ENCODE assay signal across 17 cellular contexts in the genomic region with DNA sequence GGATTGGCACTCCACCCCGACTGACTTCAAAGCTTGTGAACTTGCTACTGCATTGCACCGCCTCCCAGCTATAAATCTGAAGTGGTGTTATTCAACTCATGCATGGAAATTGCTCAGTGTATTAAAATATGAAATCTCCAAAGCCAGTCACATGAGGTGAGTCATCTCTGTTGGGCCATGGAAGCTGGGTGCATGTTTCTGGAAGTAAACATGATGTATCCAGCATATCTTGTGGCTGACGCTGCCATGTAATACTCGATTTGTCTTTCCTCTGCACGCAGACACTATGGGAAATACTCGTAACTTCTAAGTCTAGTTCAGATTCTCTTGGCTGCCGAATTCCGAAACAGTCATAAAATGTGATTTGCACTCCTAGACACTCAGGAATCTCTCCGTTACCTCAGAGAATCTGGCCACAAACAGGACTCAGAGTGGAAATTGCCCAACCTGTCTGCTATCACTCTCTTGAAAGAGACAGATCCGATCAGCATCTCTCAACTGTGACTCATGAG.
DNase-seq lines count a peak whose midpoint lies in the region; ATAC-seq, FAIRE-seq and TF ChIP-seq lines count a peak whose summit lies in the region.
"Had no signal": no experiment of that assay in that cellular context is flagged by ENCODE, and none has a peak within 500 bp of the region (broad histone marks: within the 10 kb centered on the region; RNA-seq: fewer than 3 reads in every experiment).

No MANE protein-coding gene starts in this region.

- ATAC-seq in SK-N-SH treated with all-trans-retinoic acid at 6 μM for 48 hours (no peak), RWPE2 (ENCODE audit: low read depth) (peak; percentile 58; the same call in 2 of the 3 replicates), left colon (peak; percentile 25), HG03108 (IDR thresholded peaks at IDR 0.05; ENCODE audit: unreplicated experiment) (no peak)
- ATAC-seq: sciatic nerve had no signal

- H3K36me3 Mint-ChIP-seq in chondrocyte (ENCODE audit: low read depth) = no peaks in the 10 kb centered on the region
- H3K36me3 Mint-ChIP-seq: activated naive CD8-positive, alpha-beta T cell treated with anti-CD3 and anti-CD28 coated beads, Interleukin-2, amount 10 ng/mL, durations not matched to agents 7 days and 5 days had no signal

- no peaks in the 10 kb centered on the region for H3K9me3 ChIP-seq in SK-N-SH
- H3K9me3 ChIP-seq in RWPE2 (ENCODE audit: severe bottlenecking) = no peaks in the 10 kb centered on the region
- H3K9me3 ChIP-seq: suprapubic skin had no signal

- no peak overlapping the region for H3K4me3 ChIP-seq in SK-N-SH (ENCODE audit: low read depth in 2 of 2, low read length in 1 of 2)
- no peak overlapping the region for H3K4me3 ChIP-seq in RWPE2 (ENCODE audit: severe bottlenecking)
- H3K4me3 ChIP-seq: suprapubic skin had no signal

- no peak overlapping the region for H3K4me3 Mint-ChIP-seq in chondrocyte (ENCODE audit: unreplicated experiment)
- H3K4me3 Mint-ChIP-seq: activated naive CD8-positive, alpha-beta T cell treated with anti-CD3 and anti-CD28 coated beads, Interleukin-2, amount 10 ng/mL, durations not matched to agents 7 days and 5 days had no signal

- H4K20me1 ChIP-seq in SK-N-SH (ENCODE audit: insufficient read depth) = no peaks in the 10 kb centered on the region

- FAIRE-seq in urothelium cell line (lab: Jason Lieb, UNC) = no peak
- FAIRE-seq: GM12892, kidney had no signal

- WGBS in SK-N-SH (ENCODE audit: low lambda C conversion rate) = 27% methylated on average over 10 of the region's 10 CpGs

- TF ChIP-seq CTCF in SK-N-SH (IDR thresholded peaks at IDR 0.05) (no peak), RWPE2 (IDR thresholded peaks at IDR 0.05; ENCODE audit: poor library complexity, severe bottlenecking) (no peak), chondrocyte (IDR thresholded peaks at IDR 0.05) (no peak)

- DNase-seq in SK-N-SH = no peak
- DNase-seq in RWPE2 (ENCODE audit: low spot score) = no peak
- no peak for DNase-seq in left colon
- DNase-seq in urothelium cell line (ENCODE audit: low spot score) = peak; percentile 68
- DNase-seq in chondrocyte (ENCODE audit: low spot score) = no peak
- DNase-seq in iPS-NIHi7 (ENCODE audit: extremely low spot score) = no peak
- DNase-seq: activated CD4-positive, alpha-beta T cell treated with anti-CD3 and anti-CD28 coated beads for 1 hour; activated naive CD8-positive, alpha-beta T cell treated with anti-CD3 and anti-CD28 coated beads, Interleukin-2, amount 10 ng/mL, durations not matched to agents 7 days and 5 days; activated T-cell treated with anti-CD3 and anti-CD28 coated beads for 4 hours; kidney; NCI-H2227 treated with DMSO at 0.1 percent for 48 hours; T-helper 1 cell had no signal

- H3K79me2 ChIP-seq in SK-N-SH (ENCODE audit: insufficient read depth) = no peaks in the 10 kb centered on the region

- H3K4me2 ChIP-seq in SK-N-SH = no peak overlapping the region

- no peaks in the 10 kb centered on the region for H3K36me3 ChIP-seq in SK-N-SH (replicated peaks in 1 of 2; ENCODE audit: control insufficient read depth in 1 of 2, insufficient read depth in 2 of 2, low read length in 1 of 2)
- H3K36me3 ChIP-seq in RWPE2 (ENCODE audit: low read depth) = no peaks in the 10 kb centered on the region
- H3K36me3 ChIP-seq: suprapubic skin had no signal

- intact Hi-C loops in left colon (cut with DNase I, micrococcal nuclease) = no loop called here

- no peaks in the 10 kb centered on the region for H3K9me2 ChIP-seq in SK-N-SH

- TF ChIP-seq RAD21 in SK-N-SH (IDR thresholded peaks at IDR 0.05; ENCODE audit: low read length) = no peak

- no peak for TF ChIP-seq EP300 in SK-N-SH (IDR thresholded peaks at IDR 0.05; ENCODE audit: borderline replicate concordance in 1 of 2, low read depth in 1 of 2, low read length in 1 of 2)

- H2AFZ ChIP-seq in SK-N-SH (ENCODE audit: low read depth) = no peak overlapping the region

- H3K9ac ChIP-seq in SK-N-SH = no peak overlapping the region

- POLR2A ChIA-PET in SK-N-SH (lab: Yijun Ruan, JAX) = no interaction called here

- peaks cover 2% of the 10 kb centered on the region for H3K27me3 Mint-ChIP-seq in chondrocyte (ENCODE audit: low read depth)
- H3K27me3 Mint-ChIP-seq: activated naive CD8-positive, alpha-beta T cell treated with anti-CD3 and anti-CD28 coated beads, Interleukin-2, amount 10 ng/mL, durations not matched to agents 7 days and 5 days had no signal

- no peaks in the 10 kb centered on the region for H3F3A ChIP-seq in SK-N-SH (replicated peaks; ENCODE audit: insufficient read depth)

- CTCF ChIA-PET in SK-N-SH (lab: Yijun Ruan, JAX) = no interaction called here

- no peaks in the 10 kb centered on the region for H3K27me3 ChIP-seq in SK-N-SH (ENCODE audit: insufficient read depth)
- no peaks in the 10 kb centered on the region for H3K27me3 ChIP-seq in RWPE2 (ENCODE audit: insufficient read depth, poor library complexity, severe bottlenecking)
- H3K27me3 ChIP-seq: suprapubic skin had no signal

- H3K4me1 ChIP-seq in SK-N-SH (ENCODE audit: control insufficient read depth in 1 of 2, insufficient read depth in 2 of 2, low read depth in 1 of 2, low read length in 1 of 2) (no peaks in the 10 kb centered on the region), RWPE2 (ENCODE audit: insufficient read depth, poor library complexity, severe bottlenecking) (no peaks in the 10 kb centered on the region)

- no peak overlapping the region for H3K27ac Mint-ChIP-seq in chondrocyte (ENCODE audit: unreplicated experiment)
- H3K27ac Mint-ChIP-seq: activated naive CD8-positive, alpha-beta T cell treated with anti-CD3 and anti-CD28 coated beads, Interleukin-2, amount 10 ng/mL, durations not matched to agents 7 days and 5 days had no signal

- H3K9me3 Mint-ChIP-seq in chondrocyte (ENCODE audit: low read depth) = peaks cover 6% of the 10 kb centered on the region

- H3K27ac ChIP-seq in SK-N-SH (ENCODE audit: low read depth in 2 of 2, low read length in 1 of 2) (no peak overlapping the region), RWPE2 (ENCODE audit: poor library complexity, severe bottlenecking) (no peak overlapping the region)
- H3K27ac ChIP-seq: suprapubic skin had no signal

- H3K4me1 Mint-ChIP-seq in chondrocyte (ENCODE audit: low read depth) = no peaks in the 10 kb centered on the region
- H3K4me1 Mint-ChIP-seq: activated naive CD8-positive, alpha-beta T cell treated with anti-CD3 and anti-CD28 coated beads, Interleukin-2, amount 10 ng/mL, durations not matched to agents 7 days and 5 days had no signal

TF ChIP-seq in SK-N-SH treated with all-trans-retinoic acid at 6 μM for 48 hours, 23 proteins besides CTCF, POLR2A, EP300 and RAD21:
- TF ChIP-seq ZNF565 (CRISPR knock-in tag; conservative IDR thresholded peaks at IDR 0.05; ENCODE audit: low read depth) (no peak), OSR1 (CRISPR knock-in tag; IDR thresholded peaks at IDR 0.05) (no peak), BACH2 (CRISPR knock-in tag; IDR thresholded peaks at IDR 0.05; ENCODE audit: borderline replicate concordance) (no peak), ISL1 (CRISPR knock-in tag; IDR thresholded peaks at IDR 0.05) (peak; percentile 48)

TF ChIP-seq in SK-N-SH, 30 proteins besides CTCF, POLR2A, EP300 and RAD21 (continues in another document):
- TF ChIP-seq ELF1 (IDR thresholded peaks at IDR 0.05) = no peak
- no peak for TF ChIP-seq ZBTB33 (IDR thresholded peaks at IDR 0.05; ENCODE audit: borderline replicate concordance, low read depth)
- no peak for TF ChIP-seq FOXJ3 (CRISPR knock-in tag; IDR thresholded peaks at IDR 0.05)
- TF ChIP-seq USF2 (IDR thresholded peaks at IDR 0.05; ENCODE audit: borderline replicate concordance, low read depth, low read length) = no peak
- TF ChIP-seq NRF1 (IDR thresholded peaks at IDR 0.05; ENCODE audit: low read depth, low read length) = no peak
- TF ChIP-seq GATA2 (CRISPR knock-in tag; IDR thresholded peaks at IDR 0.05) = no peak
- TF ChIP-seq PBX3 (IDR thresholded peaks at IDR 0.05) = no peak
- TF ChIP-seq FOXM1 (IDR thresholded peaks at IDR 0.05; ENCODE audit: low read depth) = no peak
- no peak for TF ChIP-seq JUND (IDR thresholded peaks at IDR 0.05)
- no peak for TF ChIP-seq SIN3A (IDR thresholded peaks at IDR 0.05; ENCODE audit: borderline replicate concordance, low read depth, low read length)
- no peak for TF ChIP-seq RCOR1 (IDR thresholded peaks at IDR 0.05; ENCODE audit: low read length)
- TF ChIP-seq CHD2 (IDR thresholded peaks at IDR 0.05; ENCODE audit: low read length, partially characterized antibody) = no peak
- TF ChIP-seq TAF1 (IDR thresholded peaks at IDR 0.05; ENCODE audit: borderline replicate concordance, low read depth, low read length) = no peak
- TF ChIP-seq TEAD4 (IDR thresholded peaks at IDR 0.05; ENCODE audit: borderline replicate concordance, insufficient read depth) = no peak

Comparison
In these comparisons a context has a peak if more than half of its experiments do, and no peak if none do; other contexts are left out.
1. ATAC-seq: peak in RWPE2 (single experiment) and left colon (single experiment); none in SK-N-SH treated with all-trans-retinoic acid at 6 μM for 48 hours (single experiment) and HG03108 (single experiment).